In the genomic region with DNA sequence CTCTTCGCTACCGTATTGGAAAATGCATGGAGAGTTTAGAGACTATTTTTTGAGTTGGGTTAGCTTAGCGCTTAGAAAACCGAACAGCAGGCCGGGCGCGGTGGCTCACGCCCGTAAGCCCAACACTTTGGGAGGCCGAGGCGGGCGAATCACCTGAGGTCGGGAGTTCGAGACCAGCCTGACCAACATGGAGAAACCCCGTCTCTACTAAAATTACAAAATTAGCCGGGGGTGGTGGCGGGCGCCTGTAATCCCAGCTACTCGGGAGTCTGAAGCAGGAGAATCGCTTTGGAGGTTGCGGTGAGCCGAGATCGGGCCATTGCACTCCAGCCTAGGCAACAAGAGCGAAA, we compare ENCODE assay signal across 6 cellular contexts. TPM values are rescaled to one million over a fixed set of nuclear protein-coding genes. Genes with fewer than 3 reads are reported as not detected.
DNase-seq lines count a peak whose midpoint lies in the region; TF ChIP-seq lines count a peak whose summit lies in the region.
"Not testable (repeated sequence)": the region's sequence is repeated elsewhere in the genome, so short reads cannot be mapped to it uniquely, and the experiment has no call there.

No MANE protein-coding gene starts in this region.

- TF ChIP-seq POLR2A in esophagus squamous epithelium (IDR thresholded peaks at IDR 0.05) = not testable (repeated sequence)

- H3K9me2 ChIP-seq in OCI-LY1 (ENCODE audit: low read depth, low read length) = not testable (repeated sequence)

- H2AFZ ChIP-seq in OCI-LY1 (ENCODE audit: low read length) = not testable (repeated sequence)
- H2AFZ ChIP-seq in smooth muscle cell (ENCODE audit: low read depth) = peak overlapping the region; percentile 87

- H3K36me3 Mint-ChIP-seq in activated naive CD8-positive, alpha-beta T cell = not testable (repeated sequence)

- H3K36me3 ChIP-seq in OCI-LY1 (ENCODE audit: insufficient read depth, low read length); smooth muscle cell (ENCODE audit: low read depth): not testable (repeated sequence)
- peaks cover 0 to 19% (median 0%) of the 10 kb centered on the region in 3 donors for H3K36me3 ChIP-seq in esophagus squamous epithelium

- intact Hi-C loops in esophagus squamous epithelium (cut with DNase I) = not testable (repeated sequence)

- WGBS in esophagus squamous epithelium, 2 donors = 21 to 22% methylated on average over 17 to 24 of the region's 24 CpGs
- WGBS in smooth muscle cell (ENCODE audit: low lambda C conversion rate) = 26% methylated on average over 24 of the region's 24 CpGs

- peaks cover 55% of the 10 kb centered on the region for H3K4me1 Mint-ChIP-seq in activated naive CD8-positive, alpha-beta T cell (ENCODE audit: low read depth)

- H3K9me3 Mint-ChIP-seq in activated naive CD8-positive, alpha-beta T cell (ENCODE audit: low read depth) = not testable (repeated sequence)

- H3K4me3 Mint-ChIP-seq in activated naive CD8-positive, alpha-beta T cell = peak overlapping the region; percentile 95

- peak overlapping the region; percentile 62 for H3K9ac ChIP-seq in OCI-LY1 (ENCODE audit: low read length)
- H3K9ac ChIP-seq in smooth muscle cell (ENCODE audit: low read depth) = peak overlapping the region; percentile 77

- H3K9me3 ChIP-seq in OCI-LY1 (ENCODE audit: low read length); esophagus squamous epithelium; smooth muscle cell (replicated peaks; ENCODE audit: low read depth): not testable (repeated sequence)

- not testable (repeated sequence) for H3K27me3 ChIP-seq in OCI-LY1 (ENCODE audit: insufficient read depth, low read length); esophagus squamous epithelium; smooth muscle cell (ENCODE audit: low read depth)

- H3K79me2 ChIP-seq in OCI-LY1 (ENCODE audit: insufficient read depth, low read length); smooth muscle cell (ENCODE audit: low read depth): not testable (repeated sequence)

- not testable (repeated sequence) for H3K27me3 Mint-ChIP-seq in activated naive CD8-positive, alpha-beta T cell

- H3F3A ChIP-seq in OCI-LY1 (ENCODE audit: insufficient read depth, low read length); smooth muscle cell (ENCODE audit: low read depth): not testable (repeated sequence)

- peaks cover 22% of the 10 kb centered on the region for H3K4me1 ChIP-seq in OCI-LY1 (ENCODE audit: insufficient read depth, low read length, severe bottlenecking)
- H3K4me1 ChIP-seq in esophagus squamous epithelium = peaks cover 10 to 40% (median 29%) of the 10 kb centered on the region in 3 donors
- H3K4me1 ChIP-seq in smooth muscle cell (ENCODE audit: low read depth) = not testable (repeated sequence)

- not testable (repeated sequence) for DNase-seq in esophagus squamous epithelium (lab: John Stamatoyannopoulos, UW); smooth muscle cell (lab: John Stamatoyannopoulos, UW; ENCODE audit: unreplicated experiment)
- DNase-seq in mesenteric fat pad (ENCODE audit: low spot score) = peak; percentile 53

- TF ChIP-seq CTCF in C4-2B (conservative IDR thresholded peaks at IDR 0.05); OCI-LY1 (IDR thresholded peaks at IDR 0.05; ENCODE audit: low read length); esophagus squamous epithelium (IDR thresholded peaks at IDR 0.05); smooth muscle cell (IDR thresholded peaks at IDR 0.05; ENCODE audit: borderline replicate concordance, insufficient read depth, poor library complexity, severe bottlenecking): not testable (repeated sequence)

- H3K27ac ChIP-seq in C4-2B (peak overlapping the region; percentile 72), esophagus squamous epithelium (peak overlapping the region; percentile 58 to 81 (median 68)), smooth muscle cell (ENCODE audit: low read depth) (peak overlapping the region; percentile 80)
- not testable (repeated sequence) for H3K27ac ChIP-seq in OCI-LY1 (ENCODE audit: low read depth, low read length, poor library complexity, severe bottlenecking)

- H3K4me2 ChIP-seq in OCI-LY1 (ENCODE audit: low read length) (peak overlapping the region; percentile 74), smooth muscle cell (peak overlapping the region; percentile 86)

- H4K20me1 ChIP-seq in OCI-LY1 (ENCODE audit: insufficient read depth, low read length); smooth muscle cell (ENCODE audit: low read depth): not testable (repeated sequence)

- peak overlapping the region; percentile 72 for H3K4me3 ChIP-seq in OCI-LY1 (ENCODE audit: low read depth, low read length, poor library complexity, severe bottlenecking)
- peak overlapping the region; percentile 69 to 94 (median 86) for H3K4me3 ChIP-seq in esophagus squamous epithelium
- H3K4me3 ChIP-seq in smooth muscle cell = peak overlapping the region; percentile 86

- H3K27ac Mint-ChIP-seq in activated naive CD8-positive, alpha-beta T cell = peak overlapping the region; percentile 94

RNA-seq across cellular contexts. Expression of a gene that starts 0.6 kb away (rescaled TPM):
- total RNA-seq in esophagus squamous epithelium = 10 to 100 TPM in 1 of 4 donors, 1 to 10 TPM in 3; 1.6 to 20.1 (median 5.6) TPM
- total RNA-seq in mesenteric fat pad = 20.0 TPM
- total RNA-seq in smooth muscle cell = 16.5 and 20.5 TPM in 2 replicates
- 18.7 and 18.9 TPM in 2 replicates for polyA plus RNA-seq in smooth muscle cell

RNA-seq across cellular contexts. Expression of a gene that starts 6.1 kb away (rescaled TPM):
- total RNA-seq in esophagus squamous epithelium (not detected), mesenteric fat pad (not detected), smooth muscle cell (not detected in 2 replicates)
- not detected in 2 replicates for polyA plus RNA-seq in smooth muscle cell

RNA-seq across cellular contexts. Expression of a gene that starts 57.9 kb away (rescaled TPM):
- total RNA-seq in esophagus squamous epithelium = 10 to 100 TPM; 21.0 to 31.6 (median 23.7) TPM
- total RNA-seq in mesenteric fat pad = 39.1 TPM
- 23.6 and 42.6 TPM in 2 replicates for total RNA-seq in smooth muscle cell
- polyA plus RNA-seq in smooth muscle cell = 54.1 and 59.2 TPM in 2 replicates

RNA-seq across cellular contexts. Expression of a gene that starts 58.1 kb away (rescaled TPM):
- total RNA-seq in esophagus squamous epithelium (1 to 10 TPM in 3 of 4 donors, under 1 TPM in 1; 0.68 to 2.1 (median 1.0) TPM), mesenteric fat pad (2.4 TPM), smooth muscle cell (12.5 and 16.2 TPM in 2 replicates)
- 5.7 and 6.7 TPM in 2 replicates for polyA plus RNA-seq in smooth muscle cell
